ENCODE assay signal across 39 cellular contexts in genomic region chr6:839201-839600, GRCh38.
"Had no signal": no experiment of that assay in that cellular context is flagged by ENCODE, and none has a peak within 500 bp of the region (broad histone marks: within the 10 kb centered on the region; RNA-seq: fewer than 3 reads in every experiment).

No MANE protein-coding gene starts in this region.

- H3K9me3 ChIP-seq: adrenal gland, ascending aorta, body of pancreas had no signal

- H3K4me3 ChIP-seq: adrenal gland, ascending aorta, body of pancreas, breast epithelium, cardiac muscle cell had no signal

- H3K9me3 Mint-ChIP-seq: activated T-cell treated with anti-CD3 and anti-CD28 coated beads, Interleukin-2, amount 50 U/mL, for 24 hours had no signal

- H3K36me3 ChIP-seq: adrenal gland, ascending aorta, brain microvascular endothelial cell, breast epithelium, cardiac muscle cell had no signal

- H3K27ac Mint-ChIP-seq: activated naive CD4-positive, alpha-beta T cell treated with anti-CD3 and anti-CD28 coated beads for 36 hours; activated naive CD4-positive, alpha-beta T cell treated with anti-CD3 and anti-CD28 coated beads, Interleukin-2, amount 10 ng/mL, durations not matched to agents 7 days and 5 days; activated naive CD4-positive, alpha-beta T cell treated with anti-CD3 and anti-CD28 coated beads, Interleukin-2, amount 50 U/mL, for 24 hours; activated naive CD4-positive, alpha-beta T cell treated with anti-CD3 and anti-CD28 coated beads, Interleukin-2, amount 50 U/mL, for 72 hours; activated naive CD8-positive, alpha-beta T cell; activated naive CD8-positive, alpha-beta T cell treated with anti-CD3 and anti-CD28 coated beads for 36 hours; activated naive CD8-positive, alpha-beta T cell treated with anti-CD3 and anti-CD28 coated beads, Interleukin-2, amount 10 ng/mL, durations not matched to agents 7 days and 5 days; activated naive CD8-positive, alpha-beta T cell treated with anti-CD3 and anti-CD28 coated beads, Interleukin-2, amount 50 U/mL, for 24 hours; activated T-cell treated with anti-CD3 and anti-CD28 coated beads, Interleukin-2, amount 50 U/mL, for 24 hours; activated T-cell treated with anti-CD3 and anti-CD28 coated beads, Interleukin-2, amount 50 U/mL, for 72 hours; activated T-helper 1 cell treated with anti-CD3 and anti-CD28 coated beads, Interleukin-12 subunit alpha, Interleukin-12 subunit beta, Interleukin-2, Interleukin-4 antibody, amounts not matched to agents 30 ng/mL and 10 ng/mL and 1 ng/mL, durations not matched to agents 14 hours and 24 hours and 36 hours; activated T-helper 17 cell treated with anti-CD3 and anti-CD28 coated beads, Interleukin-2, amount 50 U/mL, for 72 hours; activated T-helper 2 cell treated with anti-CD3 and anti-CD28 coated beads, Interferon-gamma antibody, Interleukin-2, Interleukin-4, amounts not matched to agents 10 μg/mL and 5 μg/mL and 100 μg/mL, durations not matched to agents 14 hours and 24 hours and 36 hours; brain had no signal

- H3K27me3 ChIP-seq: ascending aorta, body of pancreas, brain microvascular endothelial cell, breast epithelium, cardiac muscle cell had no signal

- H3K27ac ChIP-seq: adrenal gland, ascending aorta, body of pancreas, brain microvascular endothelial cell, breast epithelium, cardiac muscle cell had no signal

- H3K4me1 ChIP-seq: ascending aorta, body of pancreas, breast epithelium had no signal

- DNase-seq: activated effector memory CD4-positive, alpha-beta T cell treated with anti-CD3 and anti-CD28 coated beads, Interleukin-2, amount 50 U/mL, for 16 hours; activated effector memory CD4-positive, alpha-beta T cell treated with Interleukin-2 at 50 U/mL for 16 hours; activated gamma-delta T cell treated with Interleukin-2 at 50 U/mL for 16 hours; activated naive CD4-positive, alpha-beta T cell; activated naive CD4-positive, alpha-beta T cell treated with anti-CD3 and anti-CD28 coated beads for 36 hours; activated naive CD4-positive, alpha-beta T cell treated with anti-CD3 and anti-CD28 coated beads, Interleukin-2, amount 10 ng/mL, durations not matched to agents 7 days and 5 days; activated naive CD4-positive, alpha-beta T cell treated with anti-CD3 and anti-CD28 coated beads, Interleukin-2, amount 50 U/mL, for 16 hours; activated naive CD4-positive, alpha-beta T cell treated with Interleukin-2 at 50 U/mL for 16 hours; activated naive CD8-positive, alpha-beta T cell treated with anti-CD3 and anti-CD28 coated beads for 36 hours; activated naive CD8-positive, alpha-beta T cell treated with anti-CD3 and anti-CD28 coated beads, Interleukin-2, amount 10 ng/mL, durations not matched to agents 7 days and 5 days; activated naive CD8-positive, alpha-beta T cell treated with anti-CD3 and anti-CD28 coated beads, Interleukin-2, amount 50 U/mL, for 24 hours; activated T-cell treated with anti-CD3 and anti-CD28 coated beads, Interleukin-2, amount 50 U/mL, for 1 hour; activated T-cell treated with anti-CD3 and anti-CD28 coated beads, Interleukin-2, amount 50 U/mL, for 24 hours; activated T-cell treated with anti-CD3 and anti-CD28 coated beads, Interleukin-2, amount 50 U/mL, for 4 hours; activated T-cell treated with anti-CD3 and anti-CD28 coated beads, Interleukin-2, amount 50 U/mL, for 48 hours; activated T-cell treated with anti-CD3 and anti-CD28 coated beads, Interleukin-2, amount 50 U/mL, for 72 hours; adrenal gland; amniotic stem cell; amygdala; anterior cingulate cortex; aorta; body of pancreas; brain microvascular endothelial cell; caudate nucleus; central memory CD4-positive, alpha-beta T cell; cerebellar nuclear complex had no signal

- H3K36me3 Mint-ChIP-seq: activated naive CD4-positive, alpha-beta T cell treated with anti-CD3 and anti-CD28 coated beads, Interleukin-2, amount 10 ng/mL, durations not matched to agents 7 days and 5 days; activated naive CD4-positive, alpha-beta T cell treated with anti-CD3 and anti-CD28 coated beads, Interleukin-2, amount 50 U/mL, for 72 hours; activated naive CD8-positive, alpha-beta T cell; activated naive CD8-positive, alpha-beta T cell treated with anti-CD3 and anti-CD28 coated beads for 36 hours; brain had no signal

- ATAC-seq: activated naive CD4-positive, alpha-beta T cell treated with anti-CD3 and anti-CD28 coated beads, Interleukin-2, amount 50 U/mL, for 72 hours; activated naive CD8-positive, alpha-beta T cell treated with anti-CD3 and anti-CD28 coated beads, Interleukin-2, amount 50 U/mL, for 24 hours; activated T-cell treated with anti-CD3 and anti-CD28 coated beads, Interleukin-2, amount 50 U/mL, for 4 hours; activated T-cell treated with anti-CD3 and anti-CD28 coated beads, Interleukin-2, amount 50 U/mL, for 72 hours; activated T-helper 17 cell treated with anti-CD3 and anti-CD28 coated beads, Interleukin-2, amount 50 U/mL, for 72 hours; body of pancreas had no signal

- H3K4me1 Mint-ChIP-seq: activated naive CD4-positive, alpha-beta T cell treated with anti-CD3 and anti-CD28 coated beads, Interleukin-2, amount 10 ng/mL, durations not matched to agents 7 days and 5 days; activated naive CD4-positive, alpha-beta T cell treated with anti-CD3 and anti-CD28 coated beads, Interleukin-2, amount 50 U/mL, for 24 hours; activated naive CD8-positive, alpha-beta T cell treated with anti-CD3 and anti-CD28 coated beads, Interleukin-2, amount 10 ng/mL, durations not matched to agents 7 days and 5 days; activated T-helper 17 cell treated with anti-CD3 and anti-CD28 coated beads, Interleukin-2, amount 50 U/mL, for 72 hours; central memory CD8-positive, alpha-beta T cell had no signal

- FAIRE-seq: astrocyte, bronchial epithelial cell had no signal

- H3K4me3 Mint-ChIP-seq: activated naive CD4-positive, alpha-beta T cell treated with anti-CD3 and anti-CD28 coated beads for 36 hours; activated naive CD4-positive, alpha-beta T cell treated with anti-CD3 and anti-CD28 coated beads, Interleukin-2, amount 10 ng/mL, durations not matched to agents 7 days and 5 days; activated naive CD4-positive, alpha-beta T cell treated with anti-CD3 and anti-CD28 coated beads, Interleukin-2, amount 50 U/mL, for 24 hours; activated naive CD8-positive, alpha-beta T cell; activated naive CD8-positive, alpha-beta T cell treated with anti-CD3 and anti-CD28 coated beads for 36 hours; activated naive CD8-positive, alpha-beta T cell treated with anti-CD3 and anti-CD28 coated beads, Interleukin-2, amount 10 ng/mL, durations not matched to agents 7 days and 5 days; activated naive CD8-positive, alpha-beta T cell treated with anti-CD3 and anti-CD28 coated beads, Interleukin-2, amount 50 U/mL, for 24 hours; activated T-cell treated with anti-CD3 and anti-CD28 coated beads, Interleukin-2, amount 50 U/mL, for 24 hours; activated T-cell treated with anti-CD3 and anti-CD28 coated beads, Interleukin-2, amount 50 U/mL, for 4 hours; activated T-cell treated with anti-CD3 and anti-CD28 coated beads, Interleukin-2, amount 50 U/mL, for 72 hours; activated T-helper 1 cell treated with anti-CD3 and anti-CD28 coated beads, Interleukin-12 subunit alpha, Interleukin-12 subunit beta, Interleukin-2, Interleukin-4 antibody, amounts not matched to agents 30 ng/mL and 10 ng/mL and 1 ng/mL, durations not matched to agents 14 hours and 24 hours and 36 hours; activated T-helper 17 cell treated with anti-CD3 and anti-CD28 coated beads, Interleukin-2, amount 50 U/mL, for 72 hours; brain; central memory CD8-positive, alpha-beta T cell had no signal
